Comparison of ENCODE assay signal across 17 cellular contexts in genomic region chr21:34942911-34943310, GRCh38.
DNase-seq lines count a peak whose midpoint lies in the region; ATAC-seq and TF ChIP-seq lines count a peak whose summit lies in the region.
"Had no signal": no experiment of that assay in that cellular context is flagged by ENCODE, and none has a peak within 500 bp of the region (broad histone marks: within the 10 kb centered on the region; RNA-seq: fewer than 3 reads in every experiment).

No MANE protein-coding gene starts in this region.

- peak overlapping the region; percentile 18 for H3K27ac ChIP-seq in neutrophil
- no peak overlapping the region for H3K27ac ChIP-seq in SJCRH30
- H3K27ac ChIP-seq: foreskin keratinocyte, spleen, stomach had no signal

- peaks cover 18% of the 10 kb centered on the region for H3K36me3 Mint-ChIP-seq in activated CD4-positive, alpha-beta T cell treated with anti-CD3 and anti-CD28 coated beads, Interleukin-2, amount 10 ng/mL, durations not matched to agents 24 days and 14 days (ENCODE audit: low read depth)

- peak; percentile 51 for ATAC-seq in HG02870 (IDR thresholded peaks at IDR 0.05; ENCODE audit: unreplicated experiment)
- no peak for ATAC-seq in SK-N-SH treated with all-trans-retinoic acid at 6 μM for 48 hours
- ATAC-seq in GM21786 (IDR thresholded peaks at IDR 0.05; ENCODE audit: unreplicated experiment): no peak
- ATAC-seq: foreskin keratinocyte, left ventricle myocardium superior had no signal

- peaks cover 5% of the 10 kb centered on the region for H3K9me3 Mint-ChIP-seq in activated CD4-positive, alpha-beta T cell treated with anti-CD3 and anti-CD28 coated beads, Interleukin-2, amount 10 ng/mL, durations not matched to agents 24 days and 14 days

- H3K36me3 ChIP-seq in neutrophil (no peaks in the 10 kb centered on the region), SJCRH30 (no peaks in the 10 kb centered on the region; the same call in 1 of the 2 replicates)
- H3K36me3 ChIP-seq: spleen, stomach had no signal

- no peaks in the 10 kb centered on the region for H3K27me3 Mint-ChIP-seq in activated CD4-positive, alpha-beta T cell treated with anti-CD3 and anti-CD28 coated beads, Interleukin-2, amount 10 ng/mL, durations not matched to agents 24 days and 14 days

- intact Hi-C loops in activated CD4-positive, alpha-beta T cell treated with anti-CD3 and anti-CD28 coated beads, Interleukin-2, amount 10 ng/mL, durations not matched to agents 24 days and 14 days (cut with micrococcal nuclease): loop anchor here (1.0 to 2.0 kb wide), 2 partner anchors 8 to 106 kb away; partner anchors contain the start of gene RUNX1

- H3K4me1 Mint-ChIP-seq in activated CD4-positive, alpha-beta T cell treated with anti-CD3 and anti-CD28 coated beads, Interleukin-2, amount 10 ng/mL, durations not matched to agents 24 days and 14 days: peaks cover 75% of the 10 kb centered on the region

- H3K9me3 ChIP-seq in neutrophil (no peaks in the 10 kb centered on the region), SJCRH30 (replicated peaks) (no peaks in the 10 kb centered on the region)
- H3K9me3 ChIP-seq: Caco-2, spleen, stomach had no signal

- H3K4me1 ChIP-seq in neutrophil (ENCODE audit: control insufficient read depth in 1 of 2, insufficient read depth in 1 of 2, low read depth in 1 of 2, low read length in 1 of 2) (peaks cover 37 to 77% of the 10 kb centered on the region in 2 experiments), SJCRH30 (peaks cover 9% of the 10 kb centered on the region)
- H3K4me1 ChIP-seq: stomach had no signal

- H3K27me3 ChIP-seq in neutrophil: no peaks in the 10 kb centered on the region
- H3K27me3 ChIP-seq in SJCRH30: no peaks in the 10 kb centered on the region
- H3K27me3 ChIP-seq: foreskin keratinocyte, spleen, stomach had no signal

- peak overlapping the region; percentile 94 for H3K27ac Mint-ChIP-seq in activated CD4-positive, alpha-beta T cell treated with anti-CD3 and anti-CD28 coated beads, Interleukin-2, amount 10 ng/mL, durations not matched to agents 24 days and 14 days

- no peak for DNase-seq in activated CD4-positive, alpha-beta T cell treated with anti-CD3 and anti-CD28 coated beads, Interleukin-2, amount 10 ng/mL, durations not matched to agents 24 days and 14 days
- no peak for DNase-seq in activated CD4-positive, alpha-beta T cell treated with anti-CD3 and anti-CD28 coated beads, Interleukin-2, amount 50 U/mL, for 1 hour
- peak; percentile 69 for DNase-seq in activated CD8-positive, alpha-beta memory T cell treated with anti-CD3 and anti-CD28 coated beads, Interleukin-2, amount 50 U/mL, for 48 hours
- DNase-seq in SJCRH30: no peak
- DNase-seq: anterior cingulate cortex, Caco-2, foreskin keratinocyte, Kasumi-1, left ventricle myocardium superior, NCI-H1436 treated with DMSO at 0.1 percent for 48 hours, NCI-H345, spleen, stomach had no signal

- peak overlapping the region; percentile 47 for H3K4me3 Mint-ChIP-seq in activated CD4-positive, alpha-beta T cell treated with anti-CD3 and anti-CD28 coated beads, Interleukin-2, amount 10 ng/mL, durations not matched to agents 24 days and 14 days

- H3K4me3 ChIP-seq in neutrophil (ENCODE audit: low read depth in 1 of 2, low read length in 1 of 2) (no peak overlapping the region), SJCRH30 (no peak overlapping the region)
- H3K4me3 ChIP-seq: spleen, stomach had no signal

- no peak for TF ChIP-seq CTCF in neutrophil (IDR thresholded peaks at IDR 0.05)

TF ChIP-seq in SK-N-SH treated with all-trans-retinoic acid at 6 μM for 48 hours, 23 proteins besides CTCF, POLR2A, EP300 and RAD21:
- TF ChIP-seq BACH2 (CRISPR knock-in tag; IDR thresholded peaks at IDR 0.05; ENCODE audit: borderline replicate concordance) (no peak), ESRRG (CRISPR knock-in tag; IDR thresholded peaks at IDR 0.05) (no peak), SNAI2 (CRISPR knock-in tag; IDR thresholded peaks at IDR 0.05) (no peak), GLIS3 (CRISPR knock-in tag; IDR thresholded peaks at IDR 0.05) (no peak), ISL1 (CRISPR knock-in tag; IDR thresholded peaks at IDR 0.05) (no peak), TCF4 (CRISPR knock-in tag; IDR thresholded peaks at IDR 0.05; ENCODE audit: borderline replicate concordance) (no peak), RARB (CRISPR knock-in tag; IDR thresholded peaks at IDR 0.05) (no peak), PPARA (CRISPR knock-in tag; IDR thresholded peaks at IDR 0.05; ENCODE audit: borderline replicate concordance) (no peak), ZFP3 (CRISPR knock-in tag; IDR thresholded peaks at IDR 0.05) (no peak), PATZ1 (CRISPR knock-in tag; IDR thresholded peaks at IDR 0.05; ENCODE audit: borderline replicate concordance) (no peak), ZC3H10 (CRISPR knock-in tag; IDR thresholded peaks at IDR 0.05) (no peak), ARNTL (CRISPR knock-in tag; IDR thresholded peaks at IDR 0.05; ENCODE audit: borderline replicate concordance, low read depth) (no peak), TOX (CRISPR knock-in tag; IDR thresholded peaks at IDR 0.05; ENCODE audit: borderline replicate concordance) (no peak), OSR1 (CRISPR knock-in tag; IDR thresholded peaks at IDR 0.05) (no peak)
